18 cellular contexts compared by ENCODE assay signal in the genomic region with DNA sequence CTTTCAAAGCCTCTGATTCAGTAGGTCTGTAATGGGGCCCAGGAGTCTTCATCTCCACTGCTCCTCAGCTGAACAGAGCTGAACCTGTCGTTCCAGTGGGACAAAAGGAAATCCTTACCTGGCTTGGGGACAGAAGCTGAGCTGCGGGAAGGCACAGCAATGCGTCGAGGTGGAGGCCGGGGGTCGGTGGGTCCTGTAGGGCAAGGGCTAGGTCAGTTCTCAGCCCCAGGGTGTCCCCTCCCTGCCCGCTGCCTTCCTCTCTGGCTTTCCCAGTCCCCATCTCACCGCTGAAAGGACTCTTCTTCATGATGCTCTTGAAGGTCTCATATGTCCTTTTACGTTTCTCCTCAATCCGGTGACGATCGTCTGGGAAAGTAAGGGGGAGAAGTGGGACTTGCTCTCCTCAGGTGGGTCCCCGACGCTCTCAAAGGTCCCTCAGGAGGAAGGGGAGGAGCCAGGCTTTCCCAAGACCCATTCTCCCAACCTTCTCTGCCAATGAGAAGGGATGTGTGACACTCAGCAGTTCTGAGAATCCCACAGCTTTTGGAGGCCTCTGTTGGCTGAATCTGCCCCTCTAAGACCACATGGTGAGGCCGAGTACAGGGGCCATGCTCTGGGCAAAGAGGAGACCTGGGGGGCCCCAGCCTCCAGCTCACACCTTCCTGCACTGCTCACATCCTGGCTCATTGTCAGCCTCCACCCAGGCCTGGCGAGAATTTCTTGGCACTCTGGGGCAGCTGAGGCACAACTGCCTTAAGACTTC. TPM values are rescaled to one million over a fixed set of nuclear protein-coding genes. Genes with fewer than 3 reads are reported as not detected.
A peak's percentile ranks its signal among the peaks of the same experiment; 100 is the strongest.
DNase-seq lines count a peak whose midpoint lies in the region; ATAC-seq, FAIRE-seq and TF ChIP-seq lines count a peak whose summit lies in the region.
"Had no signal": no experiment of that assay in that cellular context is flagged by ENCODE, and none has a peak within 500 bp of the region (broad histone marks: within the 10 kb centered on the region; RNA-seq: fewer than 3 reads in every experiment).

No MANE protein-coding gene starts in this region.

- H3K9me3 ChIP-seq in small intestine (ENCODE audit: control insufficient read depth, low read depth), result no peaks in the 10 kb centered on the region
- H3K9me3 ChIP-seq: SJSA1, suprapubic skin had no signal

- no peak for ATAC-seq in central memory CD8-positive, alpha-beta T cell (replicated peaks; ENCODE audit: extremely low read depth, poor library complexity, severe bottlenecking)
- ATAC-seq in HG02759 (IDR thresholded peaks at IDR 0.05; ENCODE audit: unreplicated experiment) (no peak), GM19397 (IDR thresholded peaks at IDR 0.05; ENCODE audit: unreplicated experiment) (no peak)
- ATAC-seq: left colon had no signal

- no peaks in the 10 kb centered on the region for H3K27me3 Mint-ChIP-seq in activated CD4-positive, alpha-beta T cell treated with anti-CD3 and anti-CD28 coated beads, Interleukin-2, amount 10 ng/mL, durations not matched to agents 7 days and 5 days
- no peaks in the 10 kb centered on the region for H3K27me3 Mint-ChIP-seq in central memory CD8-positive, alpha-beta T cell
- H3K27me3 Mint-ChIP-seq in progenitor cell of endocrine pancreas, result no peaks in the 10 kb centered on the region

- H3K4me3 Mint-ChIP-seq in activated CD4-positive, alpha-beta T cell treated with anti-CD3 and anti-CD28 coated beads, Interleukin-2, amount 10 ng/mL, durations not matched to agents 7 days and 5 days, result no peak overlapping the region
- peak overlapping the region; percentile 12 for H3K4me3 Mint-ChIP-seq in central memory CD8-positive, alpha-beta T cell
- H3K4me3 Mint-ChIP-seq in progenitor cell of endocrine pancreas (ENCODE audit: low read depth), result no peak overlapping the region

- DNase-seq in activated CD4-positive, alpha-beta T cell treated with anti-CD3 and anti-CD28 coated beads, Interleukin-2, amount 10 ng/mL, durations not matched to agents 7 days and 5 days, result no peak
- no peak for DNase-seq in activated CD4-positive, alpha-beta T cell treated with anti-CD3 and anti-CD28 coated beads for 48 hours
- no peak for DNase-seq in RWPE1 (ENCODE audit: low spot score)
- no peak for DNase-seq in central memory CD8-positive, alpha-beta T cell (ENCODE audit: low spot score in 2 of 2)
- no peak for DNase-seq in progenitor cell of endocrine pancreas (ENCODE audit: low spot score, unreplicated experiment)
- no peak for DNase-seq in small intestine
- DNase-seq: COR-L47, GDM1, left colon, NCI-H1436 treated with DMSO at 0.1 percent for 48 hours, NCI-H510A treated with DMSO at 0.1 percent for 48 hours had no signal

- peaks cover 75% of the 10 kb centered on the region for H3K36me3 Mint-ChIP-seq in activated CD4-positive, alpha-beta T cell treated with anti-CD3 and anti-CD28 coated beads, Interleukin-2, amount 10 ng/mL, durations not matched to agents 7 days and 5 days (ENCODE audit: low read depth)
- peaks cover 96% of the 10 kb centered on the region for H3K36me3 Mint-ChIP-seq in central memory CD8-positive, alpha-beta T cell (ENCODE audit: insufficient read depth)
- peaks cover 26% of the 10 kb centered on the region for H3K36me3 Mint-ChIP-seq in progenitor cell of endocrine pancreas (ENCODE audit: insufficient read depth)

- H3K9me3 Mint-ChIP-seq in activated CD4-positive, alpha-beta T cell treated with anti-CD3 and anti-CD28 coated beads, Interleukin-2, amount 10 ng/mL, durations not matched to agents 7 days and 5 days, result no peaks in the 10 kb centered on the region
- H3K9me3 Mint-ChIP-seq in central memory CD8-positive, alpha-beta T cell, result no peaks in the 10 kb centered on the region
- H3K9me3 Mint-ChIP-seq in progenitor cell of endocrine pancreas (ENCODE audit: low read depth), result no peaks in the 10 kb centered on the region

- peak overlapping the region; percentile 20 for H3K27ac Mint-ChIP-seq in activated CD4-positive, alpha-beta T cell treated with anti-CD3 and anti-CD28 coated beads, Interleukin-2, amount 10 ng/mL, durations not matched to agents 7 days and 5 days
- H3K27ac Mint-ChIP-seq in central memory CD8-positive, alpha-beta T cell (ENCODE audit: low read depth), result peak overlapping the region; percentile 52
- H3K27ac Mint-ChIP-seq in progenitor cell of endocrine pancreas, result peak overlapping the region; percentile 24

- no peak overlapping the region for H3K4me3 ChIP-seq in small intestine (ENCODE audit: low read depth in 1 of 2, low read length in 2 of 2)
- H3K4me3 ChIP-seq: SJSA1, suprapubic skin had no signal

- CTCF ChIA-PET in activated CD4-positive, alpha-beta T cell treated with anti-CD3 and anti-CD28 coated beads, Interleukin-2, amount 10 ng/mL, durations not matched to agents 7 days and 5 days (lab: Charles Lee), result interaction anchor here (0.9 to 2.2 kb wide), 2 partner anchors 17 to 233 kb away, joined by 3 to 6 read pairs; partner anchors contain the start of gene SIPA1
- CTCF ChIA-PET in RWPE1 (lab: Yijun Ruan, JAX), result interaction anchor here (1.0 kb wide), 1 partner anchor 17 kb away, joined by 5 read pairs; the partner anchor contains the start of gene SIPA1

- H3K4me1 Mint-ChIP-seq in activated CD4-positive, alpha-beta T cell treated with anti-CD3 and anti-CD28 coated beads, Interleukin-2, amount 10 ng/mL, durations not matched to agents 7 days and 5 days, result peaks cover 62% of the 10 kb centered on the region
- peaks cover 80% of the 10 kb centered on the region for H3K4me1 Mint-ChIP-seq in central memory CD8-positive, alpha-beta T cell
- peaks cover 15% of the 10 kb centered on the region for H3K4me1 Mint-ChIP-seq in progenitor cell of endocrine pancreas (ENCODE audit: low read depth)

- WGBS in small intestine, 3 donors, result 86 to 88% (median 87%) methylated on average over 15 to 16 of the region's 16 CpGs

- H3K4me1 ChIP-seq in small intestine (ENCODE audit: control insufficient read depth in 2 of 2, insufficient read depth in 1 of 2, low read depth in 1 of 2, low read length in 1 of 2), result peaks cover 5 to 7% of the 10 kb centered on the region in 2 donors

- no peak for FAIRE-seq in small intestine (lab: Jason Lieb, UNC)
- FAIRE-seq: A204.1, GM19239, TTC549 had no signal

- no peaks in the 10 kb centered on the region for H3K27me3 ChIP-seq in small intestine (ENCODE audit: control insufficient read depth in 2 of 2, insufficient read depth in 2 of 2, low read length in 2 of 2)
- H3K27me3 ChIP-seq: SJSA1, suprapubic skin had no signal

- peaks cover 18 to 24% of the 10 kb centered on the region in 2 donors for H3K36me3 ChIP-seq in small intestine (ENCODE audit: control insufficient read depth in 2 of 2, insufficient read depth in 2 of 2, low read length in 2 of 2)

- peak overlapping the region; percentile 95 for H3K27ac ChIP-seq in RWPE1
- H3K27ac ChIP-seq in small intestine (ENCODE audit: low read depth in 1 of 2, low read length in 1 of 2), result no peak overlapping the region
- H3K27ac ChIP-seq: SJSA1, suprapubic skin had no signal

- TF ChIP-seq CTCF in RWPE1 (conservative IDR thresholded peaks at IDR 0.05; ENCODE audit: low read depth) (no peak), progenitor cell of endocrine pancreas (IDR thresholded peaks at IDR 0.05; ENCODE audit: unreplicated experiment) (no peak)

- POLR2A ChIA-PET in activated CD4-positive, alpha-beta T cell treated with anti-CD3 and anti-CD28 coated beads, Interleukin-2, amount 10 ng/mL, durations not matched to agents 7 days and 5 days (lab: Charles Lee), result no interaction called here
- POLR2A ChIA-PET in RWPE1 (lab: Yijun Ruan, JAX; ENCODE audit: low non-redundant PET), result no interaction called here

RNA-seq across cellular contexts. Expression of gene RELA, which starts 7.0 kb away (rescaled TPM):
- total RNA-seq in activated CD4-positive, alpha-beta T cell treated with anti-CD3 and anti-CD28 coated beads, Interleukin-2, amount 10 ng/mL, durations not matched to agents 7 days and 5 days, result 10 to 100 TPM; 76.7 to 79.8 TPM
- 54.2 and 54.5 TPM in 2 replicates for total RNA-seq in progenitor cell of endocrine pancreas
- polyA plus RNA-seq in small intestine, result 10 to 100 TPM; 32.2 to 40.5 (median 33.0) TPM

RNA-seq across cellular contexts. Expression of gene SIPA1, which starts 17.9 kb away (rescaled TPM):
- total RNA-seq in activated CD4-positive, alpha-beta T cell treated with anti-CD3 and anti-CD28 coated beads, Interleukin-2, amount 10 ng/mL, durations not matched to agents 7 days and 5 days, result 100 to 1,000 TPM; 229 to 235 TPM
- total RNA-seq in progenitor cell of endocrine pancreas, result 19.5 and 20.2 TPM in 2 replicates
- 10 to 100 TPM; 21.7 to 45.2 (median 41.1) TPM for polyA plus RNA-seq in small intestine

RNA-seq across cellular contexts. Expression of gene PCNX3, which starts 40.2 kb away (rescaled TPM):
- total RNA-seq in activated CD4-positive, alpha-beta T cell treated with anti-CD3 and anti-CD28 coated beads, Interleukin-2, amount 10 ng/mL, durations not matched to agents 7 days and 5 days, result 10 to 100 TPM; 47.7 to 50.2 TPM
- total RNA-seq in progenitor cell of endocrine pancreas, result 59.5 and 66.0 TPM in 2 replicates
- 10 to 100 TPM; 12.7 to 25.7 (median 18.6) TPM for polyA plus RNA-seq in small intestine

RNA-seq across cellular contexts. Expression of gene MAP3K11, which starts 41.7 kb away (rescaled TPM):
- total RNA-seq in activated CD4-positive, alpha-beta T cell treated with anti-CD3 and anti-CD28 coated beads, Interleukin-2, amount 10 ng/mL, durations not matched to agents 7 days and 5 days, result 10 to 100 TPM; 61.0 to 67.1 TPM
- total RNA-seq in progenitor cell of endocrine pancreas, result 61.4 and 63.8 TPM in 2 replicates
- polyA plus RNA-seq in small intestine, result 100 to 1,000 TPM in 2 of 3 donors, 10 to 100 TPM in 1; 66.4 to 180 (median 175) TPM

RNA-seq across cellular contexts. Expression of gene KAT5, which starts 56.3 kb away (rescaled TPM):
- total RNA-seq in activated CD4-positive, alpha-beta T cell treated with anti-CD3 and anti-CD28 coated beads, Interleukin-2, amount 10 ng/mL, durations not matched to agents 7 days and 5 days, result 10 to 100 TPM; 60.8 to 72.3 TPM
- total RNA-seq in progenitor cell of endocrine pancreas, result 65.8 and 73.1 TPM in 2 replicates
- 10 to 100 TPM; 68.2 to 76.7 (median 73.9) TPM for polyA plus RNA-seq in small intestine

Comparison
In these comparisons a context has a peak if more than half of its experiments do, and no peak if none do; other contexts are left out.
1. RNA of gene SIPA1, which starts 17.9 kb away (total RNA-seq): 229 to 235 TPM in activated CD4-positive, alpha-beta T cell treated with anti-CD3 and anti-CD28 coated beads, Interleukin-2, amount 10 ng/mL, durations not matched to agents 7 days and 5 days; 19.5 to 20.2 TPM in progenitor cell of endocrine pancreas; every median in the first group is over 10 times any median in the second.
2. Peak in every context shown above with its lines, with median percentiles within 50 percentile points of each other: H3K27ac Mint-ChIP-seq.